9 cellular contexts compared by ENCODE assay signal in the genomic region with DNA sequence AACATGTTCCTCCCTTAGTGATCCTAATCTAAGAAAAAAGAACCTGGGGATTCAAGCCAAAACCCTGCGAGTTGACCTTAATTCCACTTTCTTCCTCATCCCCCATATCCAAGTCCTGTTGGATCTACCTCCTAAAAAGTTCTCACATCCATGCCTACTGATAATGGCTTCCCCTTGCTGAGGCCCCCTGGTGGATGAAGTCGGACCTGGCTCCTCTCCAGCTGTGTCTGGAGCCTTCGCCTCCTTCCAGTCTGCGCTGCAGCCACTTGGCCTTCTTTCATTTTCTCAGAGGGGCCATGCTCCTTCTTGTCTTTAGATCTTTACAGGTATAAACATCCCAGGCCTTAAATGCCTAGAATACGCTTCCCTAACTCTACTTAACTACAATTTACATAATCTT. TPM values are rescaled to one million over a fixed set of nuclear protein-coding genes. Genes with fewer than 3 reads are reported as not detected.
DNase-seq lines count a peak whose midpoint lies in the region; ATAC-seq and TF ChIP-seq lines count a peak whose summit lies in the region.
"Had no signal": no experiment of that assay in that cellular context is flagged by ENCODE, and none has a peak within 500 bp of the region (broad histone marks: within the 10 kb centered on the region; RNA-seq: fewer than 3 reads in every experiment).

No MANE protein-coding gene starts in this region.

- DNase-seq in heart left ventricle (peak in 4 of 5 donors; percentile 29 to 71 (median 52)), Right ventricle myocardium inferior (ENCODE audit: missing footprints) (no peak), LHCN-M2 (ENCODE audit: low read depth) (peak; percentile 11), amniotic epithelial cell (ENCODE audit: low read depth) (peak; percentile 7), left lung (peak in 1 of 2 donors; percentile 60), NCI-H2081 treated with DMSO at 0.1 percent for 48 hours (lab: John Stamatoyannopoulos, UW) (no peak), activated gamma-delta T cell (lab: John Stamatoyannopoulos, UW) (no peak)
- DNase-seq: activated naive CD8-positive, alpha-beta T cell treated with anti-CD3 and anti-CD28 coated beads, Interleukin-2, amount 10 ng/mL, durations not matched to agents 7 days and 5 days had no signal

- intact Hi-C loops in heart left ventricle (cut with DNase I) (loop anchor here in 2 of 10 donors (10.0 kb wide), 2 partner anchors 77 to 187 kb away; no protein-coding TSS in a partner anchor), Right ventricle myocardium inferior (cut with DNase I) (no loop called here), left lung (cut with DNase I) (loop anchor here in 1 of 2 donors (10.0 kb wide), 1 partner anchor 277 kb away; no protein-coding TSS in a partner anchor)

- H3K36me3 ChIP-seq in heart left ventricle, result no peaks in the 10 kb centered on the region
- H3K36me3 ChIP-seq in left lung, result no peaks in the 10 kb centered on the region

- peaks cover 2 to 85% (median 33%) of the 10 kb centered on the region in 12 donors for H3K4me1 ChIP-seq in heart left ventricle
- no peaks in the 10 kb centered on the region for H3K4me1 ChIP-seq in left lung

- H3K9me3 ChIP-seq in heart left ventricle (no peaks in the 10 kb centered on the region), left lung (no peaks in the 10 kb centered on the region)

- TF ChIP-seq CTCF in heart left ventricle (IDR thresholded peaks at IDR 0.05), result peak in 11 of 12 donors; percentile 11 to 58 (median 30)
- TF ChIP-seq CTCF in left lung (IDR thresholded peaks at IDR 0.05), result peak; percentile 16 to 56

- H3K4me3 ChIP-seq in heart left ventricle (no peak overlapping the region), left lung (no peak overlapping the region)

- WGBS in heart left ventricle, 4 donors, result 56 to 62% (median 59%) methylated on average over 5 of the region's 5 CpGs

- H3K27ac ChIP-seq in heart left ventricle (peak overlapping the region in 1 of 12 donors; percentile 2), left lung (no peak overlapping the region)

- TF ChIP-seq POLR2A in heart left ventricle (IDR thresholded peaks at IDR 0.05), result no peak

- ATAC-seq in heart left ventricle, result no peak
- ATAC-seq in Right ventricle myocardium inferior, result no peak
- ATAC-seq in left lung, result no peak
- no peak for ATAC-seq in GM19463 (IDR thresholded peaks at IDR 0.05; ENCODE audit: unreplicated experiment)

- no peaks in the 10 kb centered on the region for H3K27me3 ChIP-seq in heart left ventricle
- no peaks in the 10 kb centered on the region for H3K27me3 ChIP-seq in left lung

RNA-seq across cellular contexts. Expression of a gene that starts 8.1 kb away (rescaled TPM):
- 100 to 1,000 TPM in 8 of 9 donors, 10 to 100 TPM in 1; 63.7 to 307 (median 143) TPM for total RNA-seq in heart left ventricle
- polyA plus RNA-seq in heart left ventricle, result 10 to 100 TPM; 35.3 to 42.9 TPM
- 198 TPM for total RNA-seq in Right ventricle myocardium inferior
- total RNA-seq in LHCN-M2 (2014; rRNA removed), result 0.06 TPM in 1 of 2 replicates, not detected in the other
- 2.9 TPM for polyA plus RNA-seq in LHCN-M2 (2012)
- 10 to 100 TPM in 1 of 2 donors, 1 to 10 TPM in 1; 5.5 to 13.8 TPM for total RNA-seq in left lung
- total RNA-seq: activated naive CD8-positive, alpha-beta T cell treated with anti-CD3 and anti-CD28 coated beads, Interleukin-2, amount 10 ng/mL, durations not matched to agents 7 days and 5 days had no signal

Comparison
In these comparisons a context has a peak if more than half of its experiments do, and no peak if none do; other contexts are left out.
1. DNase-seq: peak in heart left ventricle (4 of 5), LHCN-M2 (single experiment) and amniotic epithelial cell (single experiment); none in Right ventricle myocardium inferior (single experiment), NCI-H2081 treated with DMSO at 0.1 percent for 48 hours (single experiment) and activated gamma-delta T cell (single experiment).